ENCODE assay signal across 27 cellular contexts in the genomic region with DNA sequence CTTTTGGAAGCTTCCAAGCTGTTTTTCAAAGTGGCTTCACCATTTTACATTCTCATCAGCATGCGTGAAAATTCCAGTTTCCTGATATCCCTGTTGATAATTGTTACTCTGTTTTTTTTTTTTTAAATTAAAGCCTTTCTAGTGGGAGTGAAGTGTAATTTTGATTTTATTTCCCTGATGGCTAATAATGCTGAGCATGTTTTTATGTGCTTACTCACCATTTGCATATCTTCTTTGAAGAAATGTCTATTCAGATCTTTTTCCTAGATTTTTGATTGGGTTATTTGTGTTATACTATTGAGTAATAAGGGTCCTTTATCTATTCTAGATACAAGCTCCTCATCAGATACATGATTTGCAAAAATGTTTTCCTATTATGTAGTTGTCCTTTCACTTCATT.
"Had no signal": no experiment of that assay in that cellular context is flagged by ENCODE, and none has a peak within 500 bp of the region (broad histone marks: within the 10 kb centered on the region; RNA-seq: fewer than 3 reads in every experiment).

No MANE protein-coding gene starts in this region.

- H3K36me3 ChIP-seq: stomach, suprapubic skin, thoracic aorta, thyroid gland, tibial artery, tibial nerve, transverse colon, upper lobe of left lung, upper lobe of right lung, uterus, vagina had no signal

- H3K27ac ChIP-seq: stomach, suprapubic skin, testis, thoracic aorta, thyroid gland, tibial artery, tibial nerve, transverse colon, upper lobe of left lung, upper lobe of right lung, uterus, vagina had no signal

- H3K4me1 ChIP-seq: stomach, suprapubic skin, testis, thyroid gland, tibial artery, tibial nerve, transverse colon, upper lobe of left lung, upper lobe of right lung, uterus, vagina had no signal

- DNase-seq: stimulated activated CD4-positive, alpha-beta T cell treated with anti-CD3 and anti-CD28 coated beads, Interleukin-2, amount 100 ng/mL, for 48 hours; stimulated activated CD4-positive, alpha-beta T cell treated with anti-CD3 and anti-CD28 coated beads, Interleukin-4, amount 100 ng/mL, for 1 hour; stimulated activated CD4-positive, alpha-beta T cell treated with anti-CD3 and anti-CD28 coated beads, Interleukin-4, amount 100 ng/mL, for 24 hours; stimulated activated CD4-positive, alpha-beta T cell treated with anti-CD3 and anti-CD28 coated beads, Interleukin-4, amount 100 ng/mL, for 4 hours; stimulated activated CD8-positive, alpha-beta memory T cell treated with anti-CD3 and anti-CD28 coated beads, Interleukin-4, amount 100 ng/mL, for 48 hours; stimulated activated naive B cell treated with anti-CD40 and anti-IgM and Interleukin-4, amounts not matched to agents 10 μg/mL and 1 μg/mL and 100 μg/mL, for 72 hours; stimulated activated naive CD4-positive, alpha-beta T cell; stimulated activated naive CD4-positive, alpha-beta T cell treated with Interleukin-2 at 50 U/mL for 16 hours; stimulated activated naive CD8-positive, alpha-beta T cell treated with anti-CD3 and anti-CD28 coated beads, Interleukin-15, amount 100 ng/mL, for 72 hours; stimulated activated naive CD8-positive, alpha-beta T cell treated with anti-CD3 and anti-CD28 coated beads, Interleukin-15, Interleukin-2, amounts not matched to agents 100 U/mL and 50 U/mL, for 24 hours; stomach; substantia nigra; testis; thyroid gland; tibial artery; transverse colon; trophoblast cell; upper lobe of left lung; upper lobe of right lung; uterus had no signal

- FAIRE-seq: urothelium cell line had no signal

- H3K4me3 ChIP-seq: stomach, suprapubic skin, testis, thoracic aorta, thyroid gland, tibial artery, tibial nerve, transverse colon, upper lobe of left lung, upper lobe of right lung, uterus, vagina had no signal

- ATAC-seq: stimulated activated effector memory CD8-positive, alpha-beta T cell treated with anti-CD3 and anti-CD28 coated beads, Interleukin-12 subunit alpha, Interleukin-12 subunit beta, amount 100 ng/mL, for 72 hours; stimulated activated memory B cell treated with anti-CD40 and anti-IgM and Interleukin-4, amounts not matched to agents 10 μg/mL and 1 μg/mL and 100 μg/mL, for 72 hours; stimulated activated naive B cell treated with anti-CD40 and anti-IgM and Interleukin-4, amounts not matched to agents 10 μg/mL and 1 μg/mL and 100 μg/mL, for 72 hours; stimulated activated naive CD8-positive, alpha-beta T cell treated with anti-CD3 and anti-CD28 coated beads, Interleukin-15, amount 100 ng/mL, for 72 hours; stimulated activated naive CD8-positive, alpha-beta T cell treated with anti-CD3 and anti-CD28 coated beads, Interleukin-15, Interleukin-2, amounts not matched to agents 100 U/mL and 50 U/mL, for 24 hours; upper lobe of right lung had no signal

- H3K27me3 ChIP-seq: stomach, suprapubic skin, testis, thyroid gland, tibial artery, tibial nerve, transverse colon, upper lobe of left lung, upper lobe of right lung, uterus, vagina had no signal

- H3K9me3 ChIP-seq: testis, thoracic aorta, thyroid gland, tibial artery, tibial nerve, upper lobe of right lung, uterus, vagina had no signal
